Comparison of ENCODE assay signal across 9 cellular contexts in genomic region chr1:38728176-38728908, GRCh38.
A peak's percentile ranks its signal among the peaks of the same experiment; 100 is the strongest.
DNase-seq lines count a peak whose midpoint lies in the region; ATAC-seq and TF ChIP-seq lines count a peak whose summit lies in the region.
"Had no signal": no experiment of that assay in that cellular context is flagged by ENCODE, and none has a peak within 500 bp of the region (broad histone marks: within the 10 kb centered on the region; RNA-seq: fewer than 3 reads in every experiment).

No MANE protein-coding gene starts in this region.

- no peaks in the 10 kb centered on the region for H3K4me1 ChIP-seq in RWPE2 (ENCODE audit: insufficient read depth, poor library complexity, severe bottlenecking)

- DNase-seq in G401 (ENCODE audit: low spot score) (peak; percentile 4), RWPE2 (ENCODE audit: low spot score) (no peak), foreskin melanocyte (peak; percentile 3), omental fat pad (ENCODE audit: low spot score) (peak; percentile 29), SKM-1 (lab: John Stamatoyannopoulos, UW; ENCODE audit: unreplicated experiment) (no peak), mesenteric fat pad (ENCODE audit: low spot score) (no peak)
- no peak for DNase-seq in activated CD8-positive, alpha-beta memory T cell treated with anti-CD3 and anti-CD28 coated beads, Interleukin-2, amount 50 U/mL, for 4 hours
- DNase-seq in effector memory CD8-positive, alpha-beta T cell = no peak
- DNase-seq: activated gamma-delta T cell treated with Interleukin-2 at 50 U/mL for 16 hours had no signal

- in situ Hi-C loops in G401 (cut with HindIII; ENCODE audit: low sequenced_read_pairs) = no loop called here

- no peak overlapping the region for H3K4me3 Mint-ChIP-seq in effector memory CD8-positive, alpha-beta T cell

- H3K9me3 Mint-ChIP-seq in effector memory CD8-positive, alpha-beta T cell = no peaks in the 10 kb centered on the region

- no peak overlapping the region for H3K4me3 ChIP-seq in RWPE2 (ENCODE audit: severe bottlenecking)

- TF ChIP-seq CTCF in RWPE2 (IDR thresholded peaks at IDR 0.05; ENCODE audit: poor library complexity, severe bottlenecking) (no peak), omental fat pad (IDR thresholded peaks at IDR 0.05) (no peak)

- no peaks in the 10 kb centered on the region for H3K9me3 ChIP-seq in RWPE2 (ENCODE audit: severe bottlenecking)

- H3K27me3 Mint-ChIP-seq in effector memory CD8-positive, alpha-beta T cell = peaks cover 62 to 84% of the 10 kb centered on the region in 2 donors

- no peak overlapping the region for H3K27ac Mint-ChIP-seq in effector memory CD8-positive, alpha-beta T cell

- no peaks in the 10 kb centered on the region for H3K27me3 ChIP-seq in RWPE2 (ENCODE audit: insufficient read depth, poor library complexity, severe bottlenecking)

- no peaks in the 10 kb centered on the region for H3K36me3 Mint-ChIP-seq in effector memory CD8-positive, alpha-beta T cell (ENCODE audit: insufficient read depth)

- H3K36me3 ChIP-seq in RWPE2 (ENCODE audit: low read depth) = no peaks in the 10 kb centered on the region

- ATAC-seq in RWPE2 (ENCODE audit: low read depth) (peak; percentile 41; the same call in 2 of the 3 replicates), omental fat pad (ENCODE audit: low FRiP score) (peak; percentile 83)
- ATAC-seq in effector memory CD8-positive, alpha-beta T cell (replicated peaks) = no peak

- no peaks in the 10 kb centered on the region for H3K4me1 Mint-ChIP-seq in effector memory CD8-positive, alpha-beta T cell (ENCODE audit: low read depth in 2 of 2)

- H3K27ac ChIP-seq in RWPE2 (ENCODE audit: poor library complexity, severe bottlenecking) = no peak overlapping the region

Comparison
In these comparisons a context has a peak if more than half of its experiments do, and no peak if none do; other contexts are left out.
1. DNase-seq: peak in G401 (single experiment), foreskin melanocyte (single experiment) and omental fat pad (single experiment); none in RWPE2 (single experiment), SKM-1 (single experiment), activated CD8-positive, alpha-beta memory T cell treated with anti-CD3 and anti-CD28 coated beads, Interleukin-2, amount 50 U/mL, for 4 hours (single experiment), mesenteric fat pad (single experiment) and effector memory CD8-positive, alpha-beta T cell (0 of 3).